Comparison of ENCODE assay signal across 9 cellular contexts in genomic region chr6:12065321-12066140, GRCh38. TPM values are rescaled to one million over a fixed set of nuclear protein-coding genes. Genes with fewer than 3 reads are reported as not detected.
DNase-seq lines count a peak whose midpoint lies in the region; ATAC-seq and TF ChIP-seq lines count a peak whose summit lies in the region.
"Had no signal": no experiment of that assay in that cellular context is flagged by ENCODE, and none has a peak within 500 bp of the region (broad histone marks: within the 10 kb centered on the region; RNA-seq: fewer than 3 reads in every experiment).

No MANE protein-coding gene starts in this region.

- POLR2A ChIA-PET in MCF 10A (lab: Yijun Ruan, JAX): interaction anchor here (1.2 kb wide), 1 partner anchor 52 kb away, joined by 5 read pairs; no protein-coding TSS in a partner anchor

- H3K4me3 Mint-ChIP-seq in type B pancreatic cell (no peak overlapping the region), MCF 10A (ENCODE audit: unreplicated experiment) (no peak overlapping the region)

- no peaks in the 10 kb centered on the region for H3K9me3 ChIP-seq in left ventricle myocardium inferior (replicated peaks)

- H3K27ac ChIP-seq in left ventricle myocardium inferior (replicated peaks): no peak overlapping the region

- H3K36me3 Mint-ChIP-seq in type B pancreatic cell (peaks cover 5% of the 10 kb centered on the region), MCF 10A (ENCODE audit: insufficient read depth, unreplicated experiment) (no peaks in the 10 kb centered on the region)

- DNase-seq in Right ventricle myocardium inferior (ENCODE audit: missing footprints) (no peak), left ventricle myocardium inferior (no peak), cerebellar cortex (ENCODE audit: low spot score) (peak; percentile 14), type B pancreatic cell (ENCODE audit: extremely low spot score, unreplicated experiment) (no peak), MCF 10A (ENCODE audit: unreplicated experiment) (no peak), H7 (no peak), NCI-H524 treated with DMSO at 0.1 percent for 48 hours (lab: John Stamatoyannopoulos, UW) (no peak)
- DNase-seq: SHP77 treated with DMSO at 0.1 percent for 48 hours had no signal

- H3K27me3 Mint-ChIP-seq in type B pancreatic cell (no peaks in the 10 kb centered on the region), MCF 10A (ENCODE audit: insufficient read depth, unreplicated experiment) (no peaks in the 10 kb centered on the region)

- TF ChIP-seq CTCF in left ventricle myocardium inferior (IDR thresholded peaks at IDR 0.05; ENCODE audit: borderline replicate concordance) (no peak), type B pancreatic cell (conservative IDR thresholded peaks at IDR 0.05) (no peak), MCF 10A (IDR thresholded peaks at IDR 0.05; ENCODE audit: unreplicated experiment) (no peak)

- H3K36me3 ChIP-seq in left ventricle myocardium inferior (no peaks in the 10 kb centered on the region), H7 (replicated peaks; ENCODE audit: control insufficient read depth, insufficient read depth, low read length) (no peaks in the 10 kb centered on the region)

- intact Hi-C loops in Right ventricle myocardium inferior (cut with DNase I) (no loop called here), left ventricle myocardium inferior (cut with micrococcal nuclease) (no loop called here), MCF 10A (cut with micrococcal nuclease) (no loop called here)

- H3K27ac Mint-ChIP-seq in type B pancreatic cell (peak overlapping the region; percentile 37), MCF 10A (ENCODE audit: low read depth, unreplicated experiment) (no peak overlapping the region)

- CTCF ChIA-PET in MCF 10A (lab: Yijun Ruan, JAX): interaction anchor here (0.6 to 1.4 kb wide), 4 partner anchors 9 to 1600 kb away, joined by 3 to 5 read pairs (median 4); no protein-coding TSS in a partner anchor

- BruUV-seq in MCF 10A (replicated peaks; lab: Mats Ljungman, UMichigan): no TSS peak

- peaks cover 23% of the 10 kb centered on the region for H3K4me1 ChIP-seq in left ventricle myocardium inferior

- peak; percentile 26 for ATAC-seq in Right ventricle myocardium inferior
- peak; percentile 40 for ATAC-seq in HG03025 (IDR thresholded peaks at IDR 0.05; ENCODE audit: low FRiP score, unreplicated experiment)

- H3K27me3 ChIP-seq in left ventricle myocardium inferior (ENCODE audit: low read depth) (no peaks in the 10 kb centered on the region), H7 (ENCODE audit: control insufficient read depth, insufficient read depth, low read length) (no peaks in the 10 kb centered on the region)

- H3K4me3 ChIP-seq in left ventricle myocardium inferior (no peak overlapping the region), H7 (ENCODE audit: insufficient read depth, low read depth, low read length) (no peak overlapping the region)

- no peaks in the 10 kb centered on the region for H3K9me3 Mint-ChIP-seq in type B pancreatic cell
- H3K9me3 Mint-ChIP-seq in MCF 10A (ENCODE audit: unreplicated experiment): no peaks in the 10 kb centered on the region

- H3K4me1 Mint-ChIP-seq in type B pancreatic cell (ENCODE audit: unreplicated experiment): peaks cover 34% of the 10 kb centered on the region
- H3K4me1 Mint-ChIP-seq in MCF 10A (ENCODE audit: insufficient read depth, unreplicated experiment): peaks cover 9% of the 10 kb centered on the region

RNA-seq across cellular contexts. Expression of gene HIVEP1, which starts 53.4 kb away (rescaled TPM):
- total RNA-seq in Right ventricle myocardium inferior (8.3 TPM), left ventricle myocardium inferior (13.7 TPM), type B pancreatic cell (ENCODE audit: low replicate concordance) (37.4 and 52.3 TPM in 2 replicates), MCF 10A (2022) (19.1 and 27.0 TPM in 2 replicates)
- 13.3 and 16.0 TPM in 2 replicates for total RNA-seq in H7 (2014; rRNA removed; shearing (Covaris generic))
